In genomic region chr14:90561031-90561430, GRCh38 we compare ENCODE assay signal across 14 cellular contexts.
A peak's percentile ranks its signal among the peaks of the same experiment; 100 is the strongest.
DNase-seq lines count a peak whose midpoint lies in the region; ATAC-seq and TF ChIP-seq lines count a peak whose summit lies in the region.
"Had no signal": no experiment of that assay in that cellular context is flagged by ENCODE, and none has a peak within 500 bp of the region (broad histone marks: within the 10 kb centered on the region; RNA-seq: fewer than 3 reads in every experiment).

No MANE protein-coding gene starts in this region.

- in situ Hi-C loops in G401 (cut with HindIII; ENCODE audit: low sequenced_read_pairs), result no loop called here
- in situ Hi-C loops in GM13977 (cut with MboI; ENCODE audit: low pct_unique_long_range_greater_than_20kb, low sequenced_read_pairs, unreplicated experiment), result no loop called here

- H3K36me3 Mint-ChIP-seq in neural crest cell (ENCODE audit: low read depth), result no peaks in the 10 kb centered on the region

- no peak overlapping the region for H3K4me3 Mint-ChIP-seq in neural crest cell
- H3K4me3 Mint-ChIP-seq: HFFc6 had no signal

- H3K4me1 Mint-ChIP-seq in neural crest cell, result peaks cover 15% of the 10 kb centered on the region

- H3K9me3 Mint-ChIP-seq in neural crest cell, result no peaks in the 10 kb centered on the region
- H3K9me3 Mint-ChIP-seq: HFFc6 had no signal

- ATAC-seq in GM19467 (IDR thresholded peaks at IDR 0.05; ENCODE audit: unreplicated experiment), result no peak

- no peaks in the 10 kb centered on the region for H3K27me3 Mint-ChIP-seq in neural crest cell (ENCODE audit: low read depth)

- H3K27ac Mint-ChIP-seq in neural crest cell (ENCODE audit: unreplicated experiment), result peak overlapping the region; percentile 68
- H3K27ac Mint-ChIP-seq: HFFc6 had no signal

- TF ChIP-seq CTCF in neural crest cell (conservative IDR thresholded peaks at IDR 0.05), result no peak
- TF ChIP-seq CTCF in GM13977 (IDR thresholded peaks at IDR 0.05; ENCODE audit: extremely low read depth, insufficient read depth, missing control alignments), result no peak

- peak; percentile 20 for DNase-seq in NCI-H1694 (lab: John Stamatoyannopoulos, UW)
- no peak for DNase-seq in NCI-H1694 treated with DMSO at 0.1 percent for 48 hours (lab: John Stamatoyannopoulos, UW)
- peak; percentile 54 for DNase-seq in G401 (ENCODE audit: low spot score)
- peak; percentile 41 for DNase-seq in cerebellar cortex (ENCODE audit: low spot score)
- DNase-seq in neural crest cell (ENCODE audit: low read depth, low spot score), result no peak
- no peak for DNase-seq in A172 (ENCODE audit: low spot score)
- no peak for DNase-seq in GM13977 (ENCODE audit: low spot score)
- DNase-seq: 8988T, DMS53, HFFc6, NCI-H1417 treated with DMSO at 0.1 percent for 48 hours, NCI-H774, SHP77 treated with DMSO at 0.1 percent for 48 hours had no signal

Comparison
In these comparisons a context has a peak if more than half of its experiments do, and no peak if none do; other contexts are left out.
1. DNase-seq: peak in NCI-H1694 (single experiment), G401 (single experiment) and cerebellar cortex (single experiment); none in NCI-H1694 treated with DMSO at 0.1 percent for 48 hours (single experiment), neural crest cell (single experiment), A172 (single experiment) and GM13977 (single experiment).